1 cellular context compared by ENCODE assay signal in genomic region chr22:38963872-38964271, GRCh38.
TF ChIP-seq lines count a peak whose summit lies in the region.

No MANE protein-coding gene starts in this region.

TF ChIP-seq in HEK293, 187 proteins besides CTCF, POLR2A, EP300 and RAD21 (continued from another document):
- TF ChIP-seq ZNF518A (tag by site-specific recombination; conservative IDR thresholded peaks at IDR 0.05; ENCODE audit: low read depth): no peak
- no peak for TF ChIP-seq GLI2 (tag by site-specific recombination; IDR thresholded peaks at IDR 0.05; ENCODE audit: borderline replicate concordance, low read depth)
- TF ChIP-seq EGR2 (tag by site-specific recombination; IDR thresholded peaks at IDR 0.05; ENCODE audit: low read depth): peak; percentile 81
- no peak for TF ChIP-seq ZNF624 (tag by site-specific recombination; IDR thresholded peaks at IDR 0.05)
